In the genomic region with DNA sequence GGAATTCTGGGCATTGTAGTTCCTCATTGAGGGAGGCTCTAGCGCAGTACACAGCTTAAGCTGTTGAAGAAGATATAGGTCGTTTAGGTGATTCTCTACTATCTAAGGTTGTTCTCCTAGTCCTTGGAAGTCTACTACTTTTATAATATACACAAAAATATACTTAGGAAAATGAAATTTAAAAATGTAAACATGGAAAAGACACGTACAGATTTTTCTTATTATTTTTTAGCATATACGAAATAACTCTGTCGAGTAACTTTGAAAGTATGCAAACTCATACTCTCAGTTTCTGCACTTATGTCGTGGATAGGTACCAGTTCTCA, we compare ENCODE assay signal across 8 cellular contexts. TPM values are rescaled to one million over a fixed set of nuclear protein-coding genes. Genes with fewer than 3 reads are reported as not detected.
DNase-seq lines count a peak whose midpoint lies in the region; ATAC-seq, FAIRE-seq and TF ChIP-seq lines count a peak whose summit lies in the region.

No MANE protein-coding gene starts in this region.

- no peak overlapping the region for H3K4ac ChIP-seq in mesenchymal stem cell (ENCODE audit: low read depth in 1 of 2, low read length in 2 of 2)

- peak overlapping the region; percentile 94 for H2AFZ ChIP-seq in astrocyte (ENCODE audit: low read depth, low read length)
- H2AFZ ChIP-seq in mesenchymal stem cell (ENCODE audit: low read depth, low read length): no peak overlapping the region

- H3K27me3 ChIP-seq in astrocyte (ENCODE audit: insufficient read depth, low read length) (no peaks in the 10 kb centered on the region), mesenchymal stem cell (ENCODE audit: control insufficient read depth in 1 of 2, insufficient read depth in 1 of 2, low read length in 2 of 2) (no peaks in the 10 kb centered on the region)

- H3K27me3 Mint-ChIP-seq in stimulated activated naive CD8-positive, alpha-beta T cell treated with anti-CD3 and anti-CD28 coated beads, Interleukin-15, Interleukin-2, amounts not matched to agents 100 ng/mL and 50 ng/mL, for 24 hours: peaks cover 4% of the 10 kb centered on the region
- peaks cover 7% of the 10 kb centered on the region for H3K27me3 Mint-ChIP-seq in astrocyte (ENCODE audit: low read depth, unreplicated experiment)

- peak overlapping the region; percentile 89 for H3K27ac Mint-ChIP-seq in stimulated activated naive CD8-positive, alpha-beta T cell treated with anti-CD3 and anti-CD28 coated beads, Interleukin-15, Interleukin-2, amounts not matched to agents 100 ng/mL and 50 ng/mL, for 24 hours
- no peak overlapping the region for H3K27ac Mint-ChIP-seq in astrocyte (ENCODE audit: unreplicated experiment)

- H3K23ac ChIP-seq in mesenchymal stem cell (ENCODE audit: low read length in 2 of 2): no peak overlapping the region

- no peak for FAIRE-seq in astrocyte (lab: Jason Lieb, UNC)
- FAIRE-seq in urothelium cell line (lab: Jason Lieb, UNC): no peak

- H3K4me3 ChIP-seq in astrocyte (ENCODE audit: insufficient read depth, low read depth, low read length): peak overlapping the region; percentile 92
- H3K4me3 ChIP-seq in mesenchymal stem cell (ENCODE audit: insufficient read depth in 1 of 2, low read depth in 1 of 2, low read length in 2 of 2): peak overlapping the region; percentile 66 to 93

- no peak overlapping the region for H2BK120ac ChIP-seq in mesenchymal stem cell (ENCODE audit: low read depth, low read length)

- no peaks in the 10 kb centered on the region for H3K9me3 ChIP-seq in astrocyte (ENCODE audit: insufficient read depth, low read depth, low read length)
- H3K9me3 ChIP-seq in mesenchymal stem cell (ENCODE audit: control insufficient read depth, low read length): no peaks in the 10 kb centered on the region

- no peak overlapping the region for H2BK15ac ChIP-seq in mesenchymal stem cell (ENCODE audit: low read depth, poor library complexity, severe bottlenecking)

- H2BK5ac ChIP-seq in mesenchymal stem cell (ENCODE audit: low read depth, low read length, poor library complexity, severe bottlenecking): no peak overlapping the region

- H3K9ac ChIP-seq in astrocyte (ENCODE audit: low read length) (peak overlapping the region; percentile 86), mesenchymal stem cell (ENCODE audit: low read length) (peak overlapping the region; percentile 90)

- H3K36me3 Mint-ChIP-seq in stimulated activated naive CD8-positive, alpha-beta T cell treated with anti-CD3 and anti-CD28 coated beads, Interleukin-15, Interleukin-2, amounts not matched to agents 100 ng/mL and 50 ng/mL, for 24 hours (ENCODE audit: low read depth): peaks cover 19% of the 10 kb centered on the region
- no peaks in the 10 kb centered on the region for H3K36me3 Mint-ChIP-seq in astrocyte (ENCODE audit: low read depth, unreplicated experiment)

- peaks cover 8% of the 10 kb centered on the region for H3K79me1 ChIP-seq in mesenchymal stem cell (replicated peaks; ENCODE audit: low read length, poor library complexity, severe bottlenecking)

- no peak overlapping the region for H4K91ac ChIP-seq in mesenchymal stem cell (ENCODE audit: low read length)

- 47% methylated on average over 4 of the region's 6 CpGs for WGBS in mesenchymal stem cell

- H3K4me1 Mint-ChIP-seq in stimulated activated naive CD8-positive, alpha-beta T cell treated with anti-CD3 and anti-CD28 coated beads, Interleukin-15, Interleukin-2, amounts not matched to agents 100 ng/mL and 50 ng/mL, for 24 hours (ENCODE audit: low read depth): peaks cover 23% of the 10 kb centered on the region
- peaks cover 3% of the 10 kb centered on the region for H3K4me1 Mint-ChIP-seq in astrocyte (ENCODE audit: low read depth, unreplicated experiment)

- no peak overlapping the region for H3K18ac ChIP-seq in mesenchymal stem cell (ENCODE audit: low read depth in 1 of 2, low read length in 2 of 2)

- H2BK12ac ChIP-seq in mesenchymal stem cell (ENCODE audit: low read length in 2 of 2): no peak overlapping the region

- H2AK5ac ChIP-seq in mesenchymal stem cell (ENCODE audit: low read length, severe bottlenecking): no peak overlapping the region

- H3K4me1 ChIP-seq in astrocyte (ENCODE audit: insufficient read depth, low read length) (peaks cover 4% of the 10 kb centered on the region), mesenchymal stem cell (ENCODE audit: control insufficient read depth, insufficient read depth, low read depth, low read length) (no peaks in the 10 kb centered on the region)

- no peak for ATAC-seq in stimulated activated naive CD8-positive, alpha-beta T cell treated with anti-CD3 and anti-CD28 coated beads, Interleukin-15, Interleukin-2, amounts not matched to agents 100 U/mL and 50 U/mL, for 24 hours

- no peak for TF ChIP-seq CTCF in astrocyte (IDR thresholded peaks at IDR 0.05; ENCODE audit: insufficient read depth, low read depth, low read length)

- no peaks in the 10 kb centered on the region for H3K9me3 Mint-ChIP-seq in stimulated activated naive CD8-positive, alpha-beta T cell treated with anti-CD3 and anti-CD28 coated beads, Interleukin-15, Interleukin-2, amounts not matched to agents 100 ng/mL and 50 ng/mL, for 24 hours
- no peaks in the 10 kb centered on the region for H3K9me3 Mint-ChIP-seq in astrocyte (ENCODE audit: unreplicated experiment)

- no peak overlapping the region for H3K14ac ChIP-seq in mesenchymal stem cell (ENCODE audit: low read length in 2 of 2)

- H3K4me3 Mint-ChIP-seq in stimulated activated naive CD8-positive, alpha-beta T cell treated with anti-CD3 and anti-CD28 coated beads, Interleukin-15, Interleukin-2, amounts not matched to agents 100 ng/mL and 50 ng/mL, for 24 hours: peak overlapping the region; percentile 95
- H3K4me3 Mint-ChIP-seq in astrocyte (ENCODE audit: unreplicated experiment): peak overlapping the region; percentile 97

- H4K8ac ChIP-seq in mesenchymal stem cell (ENCODE audit: low read length): no peak overlapping the region

- peak overlapping the region; percentile 55 for H3K27ac ChIP-seq in astrocyte (ENCODE audit: low read depth, low read length)
- H3K27ac ChIP-seq in mesenchymal stem cell (ENCODE audit: low read length, poor library complexity, severe bottlenecking): no peak overlapping the region

- H4K20me1 ChIP-seq in astrocyte (ENCODE audit: insufficient read depth, low read length): no peaks in the 10 kb centered on the region

- no peaks in the 10 kb centered on the region for H3K36me3 ChIP-seq in astrocyte (ENCODE audit: insufficient read depth, low read length)
- H3K36me3 ChIP-seq in mesenchymal stem cell (ENCODE audit: control insufficient read depth in 1 of 2, insufficient read depth in 2 of 2, low read depth in 1 of 2, low read length in 2 of 2): peaks cover 0 to 2% of the 10 kb centered on the region in 2 experiments

- DNase-seq in stimulated activated naive CD8-positive, alpha-beta T cell treated with anti-CD3 and anti-CD28 coated beads, Interleukin-15, Interleukin-2, amounts not matched to agents 100 U/mL and 50 U/mL, for 24 hours: no peak
- DNase-seq in astrocyte (ENCODE audit: low read depth) (no peak), mesenchymal stem cell (no peak), dermis blood vessel endothelial cell (no peak), LoVo (ENCODE audit: low spot score) (no peak), urothelium cell line (ENCODE audit: low spot score) (no peak)
- no peak for DNase-seq in stimulated activated naive CD4-positive, alpha-beta T cell (lab: John Stamatoyannopoulos, UW)

- peaks cover 24% of the 10 kb centered on the region for H3K79me2 ChIP-seq in astrocyte (ENCODE audit: insufficient read depth, low read length)

- H3K4me2 ChIP-seq in astrocyte (ENCODE audit: low read length): peak overlapping the region; percentile 96
- peak overlapping the region; percentile 94 for H3K4me2 ChIP-seq in mesenchymal stem cell (ENCODE audit: low read length, poor library complexity, severe bottlenecking)

RNA-seq across cellular contexts. Expression of a gene that starts 0.3 kb away (rescaled TPM):
- 37.2 and 37.3 TPM in 2 replicates for total RNA-seq in astrocyte
- 14.7 TPM for polyA plus RNA-seq in mesenchymal stem cell (2013, experiment 1 of 2)
- 14.6 TPM for polyA plus RNA-seq in mesenchymal stem cell (2013, experiment 2 of 2)
- total RNA-seq in dermis blood vessel endothelial cell: 22.8 and 29.1 TPM in 2 replicates

RNA-seq across cellular contexts. Expression of a gene that starts 10.2 kb away (rescaled TPM):
- 40.2 and 42.0 TPM in 2 replicates for total RNA-seq in astrocyte
- polyA plus RNA-seq in mesenchymal stem cell (2013, experiment 1 of 2): 79.9 TPM
- polyA plus RNA-seq in mesenchymal stem cell (2013, experiment 2 of 2): 80.0 TPM
- total RNA-seq in dermis blood vessel endothelial cell: 31.6 and 34.2 TPM in 2 replicates
